ENCODE assay signal across 5 cellular contexts in genomic region chr19:21878646-21879045, GRCh38. TPM values are rescaled to one million over a fixed set of nuclear protein-coding genes. Genes with fewer than 3 reads are reported as not detected.
"Had no signal": no experiment of that assay in that cellular context is flagged by ENCODE, and none has a peak within 500 bp of the region (broad histone marks: within the 10 kb centered on the region; RNA-seq: fewer than 3 reads in every experiment).

No MANE protein-coding gene starts in this region.

- H2AFZ ChIP-seq: GM23338 had no signal

- H3K4me1 Mint-ChIP-seq: GM23338, H9 had no signal

- DNase-seq: H9, HCEC 1CT, IMR-90 had no signal

- H3K27ac Mint-ChIP-seq: GM23338, H9 had no signal

- ATAC-seq: GM23338 had no signal

- H3K4me3 Mint-ChIP-seq: GM23338, H9 had no signal

- H3K4me3 ChIP-seq: GM23338 had no signal

- H3K4me2 ChIP-seq: GM23338 had no signal

RNA-seq across cellular contexts. Expression of gene ZNF43, which starts 42.7 kb away (rescaled TPM):
- total RNA-seq: HT-29 had no signal
